Comparison of ENCODE assay signal across 3 cellular contexts in the genomic region with DNA sequence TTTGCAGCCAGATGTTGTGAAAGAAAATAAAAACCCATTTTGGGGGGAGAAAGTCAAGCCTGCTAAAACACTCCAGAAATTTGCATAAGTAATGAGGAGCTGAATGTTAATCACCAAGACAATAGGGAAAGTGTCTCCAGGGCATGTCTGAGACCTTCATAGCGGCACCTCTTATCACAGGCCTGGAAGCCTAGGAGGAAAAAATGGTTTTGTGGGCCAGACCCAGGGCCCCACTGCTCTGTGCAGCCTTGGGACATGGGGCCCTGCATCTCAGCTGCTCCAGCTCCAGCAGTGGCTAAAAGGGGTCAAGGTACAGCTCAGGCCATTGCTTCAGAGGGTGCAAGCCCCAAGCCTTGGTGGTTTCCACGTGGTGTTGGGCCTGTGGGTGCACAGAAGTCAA. TPM values are rescaled to one million over a fixed set of nuclear protein-coding genes. Genes with fewer than 3 reads are reported as not detected.
"Had no signal": no experiment of that assay in that cellular context is flagged by ENCODE, and none has a peak within 500 bp of the region (broad histone marks: within the 10 kb centered on the region; RNA-seq: fewer than 3 reads in every experiment).

No MANE protein-coding gene starts in this region.

RNA-seq across cellular contexts. Expression of gene TXLNB, which starts 57.6 kb away (rescaled TPM):
- total RNA-seq: progenitor cell of endocrine pancreas, smooth muscle cell had no signal
- polyA plus RNA-seq: neural cell, smooth muscle cell had no signal
